In genomic region chr17:40073454-40074174, GRCh38 we compare ENCODE assay signal across 1 cellular context.
TF ChIP-seq lines count a peak whose summit lies in the region.

No MANE protein-coding gene starts in this region.

TF ChIP-seq in HepG2, 621 proteins besides CTCF, POLR2A, EP300 and RAD21:
- TF ChIP-seq CCAR2 (optimal IDR thresholded peaks at IDR 0.05; ENCODE audit: low read depth, low read length) (no peak), HES4 (CRISPR knock-in tag; IDR thresholded peaks at IDR 0.05; ENCODE audit: borderline replicate concordance) (no peak), PTBP1 (IDR thresholded peaks at IDR 0.05; ENCODE audit: low read depth, low read length, poor library complexity, severe bottlenecking) (no peak), ZBTB8A (CRISPR knock-in tag; IDR thresholded peaks at IDR 0.05; ENCODE audit: borderline replicate concordance, low read depth) (0 out of 2 replicates have a peak, but pooled peaks have one; percentile 51), RCOR2 (CRISPR knock-in tag; IDR thresholded peaks at IDR 0.05) (no peak), NFYB (CRISPR knock-in tag; IDR thresholded peaks at IDR 0.05) (no peak), MTA1 (CRISPR knock-in tag; IDR thresholded peaks at IDR 0.05; ENCODE audit: borderline replicate concordance) (0 out of 2 replicates have a peak, but pooled peaks have one; percentile 9)
